11 cellular contexts compared by ENCODE assay signal in genomic region chr20:31633339-31633914, GRCh38. TPM values are rescaled to one million over a fixed set of nuclear protein-coding genes. Genes with fewer than 3 reads are reported as not detected.
"Had no signal": no experiment of that assay in that cellular context is flagged by ENCODE, and none has a peak within 500 bp of the region (broad histone marks: within the 10 kb centered on the region; RNA-seq: fewer than 3 reads in every experiment).

No MANE protein-coding gene starts in this region.

- H3K9me3 Mint-ChIP-seq: activated naive CD8-positive, alpha-beta T cell treated with anti-CD3 and anti-CD28 coated beads, Interleukin-2, amount 50 U/mL, for 24 hours had no signal

- H3K4me1 ChIP-seq: stomach, vagina had no signal

- H3K27me3 ChIP-seq: cardiac muscle cell, vagina had no signal

- H3K4me1 Mint-ChIP-seq: activated CD4-positive, alpha-beta T cell treated with anti-CD3 and anti-CD28 coated beads for 36 hours; activated naive CD8-positive, alpha-beta T cell treated with anti-CD3 and anti-CD28 coated beads, Interleukin-2, amount 50 U/mL, for 24 hours had no signal

- H3K36me3 ChIP-seq: cardiac muscle cell, stomach, thoracic aorta, vagina, WERI-Rb-1 had no signal

- ATAC-seq: activated naive CD8-positive, alpha-beta T cell treated with anti-CD3 and anti-CD28 coated beads, Interleukin-2, amount 50 U/mL, for 24 hours had no signal

- H3K27ac Mint-ChIP-seq: activated CD4-positive, alpha-beta T cell treated with anti-CD3 and anti-CD28 coated beads for 36 hours; activated CD8-positive, alpha-beta T cell treated with anti-CD3 and anti-CD28 coated beads, Interleukin-2, amount 10 ng/mL, durations not matched to agents 7 days and 5 days; activated naive CD8-positive, alpha-beta T cell treated with anti-CD3 and anti-CD28 coated beads, Interleukin-2, amount 50 U/mL, for 24 hours had no signal

- H3K27me3 Mint-ChIP-seq: activated CD4-positive, alpha-beta T cell treated with anti-CD3 and anti-CD28 coated beads for 36 hours; activated naive CD8-positive, alpha-beta T cell treated with anti-CD3 and anti-CD28 coated beads, Interleukin-2, amount 50 U/mL, for 24 hours had no signal

- H3K9me3 ChIP-seq: stomach, thoracic aorta, vagina had no signal

- H3K27ac ChIP-seq: cardiac muscle cell, stomach, thoracic aorta, vagina, WERI-Rb-1 had no signal

- H3K4me3 ChIP-seq: cardiac muscle cell, stomach, thoracic aorta, vagina had no signal

- H3K4me3 Mint-ChIP-seq: activated CD4-positive, alpha-beta T cell treated with anti-CD3 and anti-CD28 coated beads for 36 hours; activated CD8-positive, alpha-beta T cell treated with anti-CD3 and anti-CD28 coated beads, Interleukin-2, amount 10 ng/mL, durations not matched to agents 7 days and 5 days; activated naive CD8-positive, alpha-beta T cell treated with anti-CD3 and anti-CD28 coated beads, Interleukin-2, amount 50 U/mL, for 24 hours had no signal

RNA-seq across cellular contexts. Expression of gene COX4I2, which starts 4.3 kb away (rescaled TPM):
- total RNA-seq: activated CD4-positive, alpha-beta T cell treated with anti-CD3 and anti-CD28 coated beads for 36 hours; activated CD8-positive, alpha-beta T cell treated with anti-CD3 and anti-CD28 coated beads, Interleukin-2, amount 10 ng/mL, durations not matched to agents 7 days and 5 days; cardiac muscle cell; osteocyte; T-helper 1 cell treated with Interleukin-12 subunit alpha and Interleukin-12 subunit beta and Interleukin-4 antibody, amounts not matched to agents 30 ng/mL and 1 ng/mL, for 36 hours had no signal
- polyA plus RNA-seq: neural cell had no signal
